In the genomic region with DNA sequence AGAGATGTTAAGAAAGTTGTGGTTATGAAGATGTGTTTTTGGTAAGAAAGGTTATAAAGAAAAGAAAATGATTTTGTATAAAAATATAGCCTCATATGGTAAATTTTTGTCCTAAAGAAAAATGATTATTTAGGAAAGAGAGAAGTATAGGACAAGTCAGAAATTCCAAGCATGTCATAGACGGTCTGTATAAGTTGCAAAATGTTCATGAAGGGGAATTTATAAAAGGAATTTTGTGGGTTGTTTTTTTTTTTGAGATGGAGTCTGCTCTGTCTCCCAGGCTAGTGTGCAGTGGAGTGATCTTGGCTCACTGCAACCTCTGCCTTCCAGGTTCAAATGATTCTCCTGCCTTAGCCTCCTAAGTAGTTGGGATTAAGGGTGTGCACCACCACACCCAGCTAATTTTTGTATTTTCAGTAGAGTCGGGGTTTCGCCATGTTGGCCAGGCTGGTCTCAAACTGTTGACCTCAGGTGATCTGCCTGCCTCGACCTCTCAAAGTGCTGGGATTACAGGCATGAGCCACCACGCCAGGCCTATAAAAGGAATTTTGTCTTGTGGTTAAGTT, we compare ENCODE assay signal across 12 cellular contexts. TPM values are rescaled to one million over a fixed set of nuclear protein-coding genes. Genes with fewer than 3 reads are reported as not detected.
DNase-seq lines count a peak whose midpoint lies in the region; ATAC-seq and TF ChIP-seq lines count a peak whose summit lies in the region.
"Not testable (repeated sequence)": the region's sequence is repeated elsewhere in the genome, so short reads cannot be mapped to it uniquely, and the experiment has no call there.
"Had no signal": no experiment of that assay in that cellular context is flagged by ENCODE, and none has a peak within 500 bp of the region (broad histone marks: within the 10 kb centered on the region; RNA-seq: fewer than 3 reads in every experiment).

No MANE protein-coding gene starts in this region.

- not testable (repeated sequence) for H3K79me2 ChIP-seq in HCT116 (ENCODE audit: insufficient read depth, low read length); mesendoderm (ENCODE audit: control insufficient read depth, insufficient read depth, low read length)

- H3K18ac ChIP-seq in mesendoderm (ENCODE audit: low read length) = not testable (repeated sequence)

- not testable (repeated sequence) for H3K36me3 ChIP-seq in HCT116 (ENCODE audit: control insufficient read depth in 1 of 2, insufficient read depth in 2 of 2, low read length in 2 of 2); mesendoderm (ENCODE audit: control insufficient read depth, insufficient read depth, low read length)

- intact Hi-C loops in HCT116 (cut with micrococcal nuclease) = not testable (repeated sequence)

- H3K4me2 ChIP-seq in HCT116 (ENCODE audit: low read length); mesendoderm (ENCODE audit: low read length): not testable (repeated sequence)

- not testable (repeated sequence) for BruUV-seq in HCT116 (replicated peaks; lab: Mats Ljungman, UMichigan)

- H3K27ac ChIP-seq in HCT116 (ENCODE audit: low read depth, low read length); mesendoderm (ENCODE audit: low read depth, low read length): not testable (repeated sequence)

- RAD21 ChIA-PET in HCT116 (lab: Charles Lee; ENCODE audit: low non-redundant PET in 1 of 2, low total read pairs in 2 of 2, uncharacterized antibody in 2 of 2, unreplicated experiment in 2 of 2) = not testable (repeated sequence)

- H3K23ac ChIP-seq in mesendoderm (ENCODE audit: low read length) = not testable (repeated sequence)

- CTCF ChIA-PET in HCT116 (lab: Charles Lee) = not testable (repeated sequence)

- TF ChIP-seq CTCF in HCT116 (IDR thresholded peaks at IDR 0.05 in 2 of 3, conservative IDR thresholded peaks at IDR 0.05 in 1 of 3; ENCODE audit: borderline replicate concordance in 1 of 3, insufficient read depth in 1 of 3, low read depth in 2 of 3, low read length in 2 of 3) = not testable (repeated sequence)

- not testable (repeated sequence) for H4K20me1 ChIP-seq in HCT116 (ENCODE audit: insufficient read depth)

- H3K56ac ChIP-seq in mesendoderm (ENCODE audit: low read length) = not testable (repeated sequence)

- not testable (repeated sequence) for H4K5ac ChIP-seq in mesendoderm (ENCODE audit: low read length)

- not testable (repeated sequence) for H3K4ac ChIP-seq in mesendoderm (ENCODE audit: low read depth, low read length)

- WGBS in mesendoderm (ENCODE audit: extremely low coverage, insufficient coverage, low lambda C conversion rate) = no CpG with 5 or more reads among the region's 5 CpGs

- H2BK120ac ChIP-seq in mesendoderm (ENCODE audit: low read depth, low read length) = not testable (repeated sequence)

- not testable (repeated sequence) for ATAC-seq in HCT116

- DNase-seq in COR-L47 (lab: John Stamatoyannopoulos, UW) (peak; percentile 10), HCT116 (ENCODE audit: low read depth, low spot score) (peak; percentile 31), LHCN-M2 (ENCODE audit: low read depth) (peak; percentile 28), NCI-H226 (peak; percentile 1), OCI-M1 (lab: John Stamatoyannopoulos, UW) (peak; percentile 10), cerebellar cortex (ENCODE audit: low spot score) (peak; percentile 28), mesendoderm (peak; percentile 73)

- not testable (repeated sequence) for TF ChIP-seq POLR2A in HCT116 (IDR thresholded peaks at IDR 0.05; ENCODE audit: borderline replicate concordance, extremely low read depth, insufficient read depth, insufficient read length)

- H4K8ac ChIP-seq in mesendoderm (ENCODE audit: low read depth, low read length) = not testable (repeated sequence)

- H3K9me3 ChIP-seq in HCT116 (ENCODE audit: control insufficient read depth in 1 of 2, insufficient read depth in 1 of 2, low read depth in 1 of 2, low read length in 2 of 2) = not testable (repeated sequence)

- H3K4me3 ChIP-seq in HCT116 (replicated peaks in 1 of 2; ENCODE audit: low read depth in 1 of 2, low read length in 2 of 2); mesendoderm (ENCODE audit: low read length): not testable (repeated sequence)

- POLR2A ChIA-PET in HCT116 (lab: Charles Lee) = interaction anchor here (0.7 kb wide), 1 partner anchor 8 kb away, joined by 3 read pairs; no protein-coding TSS in a partner anchor

- not testable (repeated sequence) for H3K9me2 ChIP-seq in HCT116 (ENCODE audit: insufficient read depth)

- H2AK5ac ChIP-seq in mesendoderm (ENCODE audit: low read length) = not testable (repeated sequence)

- not testable (repeated sequence) for H3K9ac ChIP-seq in HCT116 (ENCODE audit: low read length); mesendoderm (ENCODE audit: low read length)

- H3K4me1 ChIP-seq in HCT116 (ENCODE audit: control insufficient read depth in 1 of 2, insufficient read depth in 2 of 2, low read length in 2 of 2); mesendoderm (ENCODE audit: control insufficient read depth, low read depth, low read length): not testable (repeated sequence)

- not testable (repeated sequence) for H3K79me1 ChIP-seq in mesendoderm (ENCODE audit: low read length)

- TF ChIP-seq RAD21 in HCT116 (IDR thresholded peaks at IDR 0.05; ENCODE audit: low read depth) = not testable (repeated sequence)

- H3K27me3 ChIP-seq in HCT116 (ENCODE audit: insufficient read depth, low read length); mesendoderm (ENCODE audit: insufficient read depth, low read length, poor library complexity): not testable (repeated sequence)

- H2BK5ac ChIP-seq in mesendoderm (ENCODE audit: low read length) = not testable (repeated sequence)

- H2AFZ ChIP-seq in HCT116 (ENCODE audit: low read depth, low read length, poor library complexity, severe bottlenecking) = not testable (repeated sequence)

- not testable (repeated sequence) for H2BK15ac ChIP-seq in mesendoderm (replicated peaks; ENCODE audit: low read depth)

TF ChIP-seq in HCT116, 20 proteins besides CTCF, POLR2A, EP300 and RAD21:
- peak; percentile 44; the same call in 1 of the 2 replicates for TF ChIP-seq CBX3 (IDR thresholded peaks at IDR 0.05; ENCODE audit: low read depth)
TF ChIP-seq in HCT116: peak in this region for 1; not testable (repeated sequence) for 19.

RNA-seq across cellular contexts. Expression of a gene that starts 32.1 kb away (rescaled TPM):
- total RNA-seq in HCT116 (2021; ENCODE audit: unreplicated experiment) (90.0 TPM), LHCN-M2 (2014; rRNA removed) (29.0 TPM in 2 replicates)
- polyA plus RNA-seq in HCT116 (2012) = 33.9 and 39.9 TPM in 2 replicates
- 19.7 TPM for polyA plus RNA-seq in LHCN-M2 (2012)
- 7.9 TPM for polyA plus RNA-seq in mesendoderm (2013, experiment 1 of 2)
- 8.4 TPM for polyA plus RNA-seq in mesendoderm (2013, experiment 2 of 2)

RNA-seq across cellular contexts. Expression of a gene that starts 53.3 kb away (rescaled TPM):
- total RNA-seq in HCT116 (2021; ENCODE audit: unreplicated experiment) (not detected), LHCN-M2 (2014; rRNA removed) (not detected in 2 replicates)
- polyA plus RNA-seq in HCT116 (2012) = not detected in 2 replicates
- polyA plus RNA-seq in LHCN-M2 (2012) = not detected
- polyA plus RNA-seq in mesendoderm (2013, experiment 1 of 2) = not detected
- not detected for polyA plus RNA-seq in mesendoderm (2013, experiment 2 of 2)
- total RNA-seq: Calu3; CD4-positive, CD25-positive, alpha-beta regulatory T cell; H9; HFFc6; HT1080 had no signal

Comparison
In these comparisons a context has a peak if more than half of its experiments do, and no peak if none do; other contexts are left out.
1. DNase-seq: peak in every context shown above with its lines; median percentile 73 in mesendoderm; 31 in HCT116; 28 in LHCN-M2; 28 in cerebellar cortex; 10 in COR-L47; 10 in OCI-M1; 1 in NCI-H226.